Comparison of ENCODE assay signal across 1 cellular context in genomic region chr4:39456946-39457763, GRCh38.
TF ChIP-seq lines count a peak whose summit lies in the region.

No MANE protein-coding gene starts in this region.

TF ChIP-seq in H1, 55 proteins besides CTCF, POLR2A, EP300 and RAD21:
- TF ChIP-seq PHF8 (conservative IDR thresholded peaks at IDR 0.05; ENCODE audit: low read depth, low read length) (no peak), NRF1 (IDR thresholded peaks at IDR 0.05; ENCODE audit: low read depth, low read length) (no peak), NANOG (IDR thresholded peaks at IDR 0.05; ENCODE audit: insufficient read depth, low read depth, low read length, poor library complexity, severe bottlenecking) (no peak), TAF7 (optimal IDR thresholded peaks at IDR 0.05; ENCODE audit: borderline replicate concordance, low read depth, low read length) (no peak), FOSL1 (IDR thresholded peaks at IDR 0.05; ENCODE audit: insufficient read depth, low read depth, low read length) (no peak), TCF12 (IDR thresholded peaks at IDR 0.05; ENCODE audit: low read depth, low read length) (no peak), JUND (IDR thresholded peaks at IDR 0.05; ENCODE audit: low read length) (no peak), CBX5 (IDR thresholded peaks at IDR 0.05; ENCODE audit: low read depth, low read length) (no peak), SP2 (IDR thresholded peaks at IDR 0.05; ENCODE audit: low read length) (no peak), ATF2 (IDR thresholded peaks at IDR 0.05; ENCODE audit: low read length) (no peak), SIX5 (IDR thresholded peaks at IDR 0.05; ENCODE audit: low read depth, low read length) (no peak), EZH2 (IDR thresholded peaks at IDR 0.05; ENCODE audit: low read depth, low read length, severe bottlenecking) (no peak), EGR1 (IDR thresholded peaks at IDR 0.05; ENCODE audit: borderline replicate concordance, low read depth, low read length) (no peak), RXRA (IDR thresholded peaks at IDR 0.05; ENCODE audit: insufficient read depth, low read depth, low read length) (no peak), KDM5A (IDR thresholded peaks at IDR 0.05; ENCODE audit: low read length) (no peak), SUZ12 (IDR thresholded peaks at IDR 0.05; ENCODE audit: low read length) (no peak), ATF3 (IDR thresholded peaks at IDR 0.05; ENCODE audit: insufficient read depth, low read depth, low read length) (no peak)
